ENCODE assay signal across 15 cellular contexts in genomic region chr1:54384471-54384870, GRCh38. TPM values are rescaled to one million over a fixed set of nuclear protein-coding genes. Genes with fewer than 3 reads are reported as not detected.
DNase-seq lines count a peak whose midpoint lies in the region; ATAC-seq and TF ChIP-seq lines count a peak whose summit lies in the region.
"Had no signal": no experiment of that assay in that cellular context is flagged by ENCODE, and none has a peak within 500 bp of the region (broad histone marks: within the 10 kb centered on the region; RNA-seq: fewer than 3 reads in every experiment).

No MANE protein-coding gene starts in this region.

- ATAC-seq in heart right ventricle, result no peak
- no peak for ATAC-seq in Right ventricle myocardium superior (ENCODE audit: poor library complexity)
- no peak for ATAC-seq in GM18867 (IDR thresholded peaks at IDR 0.05; ENCODE audit: unreplicated experiment)
- no peak for ATAC-seq in GM18861 (IDR thresholded peaks at IDR 0.05; ENCODE audit: unreplicated experiment)
- ATAC-seq: HCT116 had no signal

- H3K27me3 ChIP-seq in heart right ventricle, result no peaks in the 10 kb centered on the region
- no peaks in the 10 kb centered on the region for H3K27me3 ChIP-seq in uterus
- H3K27me3 ChIP-seq: Peyer's patch had no signal

- no peak for TF ChIP-seq POLR2A in uterus (IDR thresholded peaks at IDR 0.05)

- H3K4me1 ChIP-seq in heart right ventricle (peaks cover 15 to 59% (median 38%) of the 10 kb centered on the region in 9 donors), uterus (peaks cover 0 to 17% of the 10 kb centered on the region in 2 donors)

- no peak for TF ChIP-seq CTCF in heart right ventricle (IDR thresholded peaks at IDR 0.05)
- no peak for TF ChIP-seq CTCF in nephron (IDR thresholded peaks at IDR 0.05; ENCODE audit: unreplicated experiment in 3 of 3)
- TF ChIP-seq CTCF in uterus (IDR thresholded peaks at IDR 0.05), result no peak

- WGBS in heart right ventricle, 2 donors, result 93 to 96% methylated on average over 2 of the region's 2 CpGs

- H3K27ac ChIP-seq in heart right ventricle (peak overlapping the region in 9 of 10 donors; percentile 41 to 85 (median 65)), uterus (peak overlapping the region; percentile 64 to 93)

- peaks cover 29% of the 10 kb centered on the region for H3K4me1 Mint-ChIP-seq in dendritic cell treated with granulocyte-macrophage colony-stimulating factor and Interleukin-4, amounts not matched to agents 40 ng/mL and 50 ng/mL, for 4 days (ENCODE audit: low read depth)
- peaks cover 41% of the 10 kb centered on the region for H3K4me1 Mint-ChIP-seq in nephron

- H3K27me3 Mint-ChIP-seq in dendritic cell treated with granulocyte-macrophage colony-stimulating factor and Interleukin-4, amounts not matched to agents 40 ng/mL and 50 ng/mL, for 4 days, result no peaks in the 10 kb centered on the region
- no peaks in the 10 kb centered on the region for H3K27me3 Mint-ChIP-seq in nephron (ENCODE audit: low read depth)

- peaks cover 64% of the 10 kb centered on the region for H3K36me3 Mint-ChIP-seq in dendritic cell treated with granulocyte-macrophage colony-stimulating factor and Interleukin-4, amounts not matched to agents 40 ng/mL and 50 ng/mL, for 4 days (ENCODE audit: low read depth)
- H3K36me3 Mint-ChIP-seq in nephron (ENCODE audit: low read depth), result peaks cover 58% of the 10 kb centered on the region

- H3K4me3 ChIP-seq in heart right ventricle (no peak overlapping the region), uterus (no peak overlapping the region)
- H3K4me3 ChIP-seq: Peyer's patch had no signal

- no peak for DNase-seq in heart right ventricle
- DNase-seq in Right ventricle myocardium superior, result no peak
- DNase-seq in uterus, result no peak
- no peak for DNase-seq in stimulated activated CD4-positive, alpha-beta T cell treated with anti-CD3 and anti-CD28 coated beads, Interleukin-15, amount 100 ng/mL, for 24 hours
- DNase-seq: activated T-cell treated with anti-CD3 and anti-CD28 coated beads for 4 hours; mesendoderm; NCI-H2029 treated with DMSO at 0.1 percent for 48 hours; NCI-H748 treated with DMSO at 0.1 percent for 48 hours; Peyer's patch; stimulated activated naive CD4-positive, alpha-beta T cell treated with Interleukin-2 at 50 U/mL for 16 hours had no signal

- H3K4me3 Mint-ChIP-seq in dendritic cell treated with granulocyte-macrophage colony-stimulating factor and Interleukin-4, amounts not matched to agents 40 ng/mL and 50 ng/mL, for 4 days, result no peak overlapping the region
- no peak overlapping the region for H3K4me3 Mint-ChIP-seq in nephron

- intact Hi-C loops in heart right ventricle (cut with DNase I) (no loop called here), Right ventricle myocardium superior (cut with DNase I) (no loop called here), uterus (cut with DNase I; ENCODE audit: low total_unique reads) (no loop called here)
- intact Hi-C loops in dendritic cell treated with granulocyte-macrophage colony-stimulating factor and Interleukin-4, amounts not matched to agents 40 ng/mL and 50 ng/mL, for 4 days (cut with micrococcal nuclease), result no loop called here

- H3K36me3 ChIP-seq in heart right ventricle (peaks cover 0 to 27% (median 0%) of the 10 kb centered on the region in 9 donors), uterus (no peaks in the 10 kb centered on the region)

- H3K27ac Mint-ChIP-seq in dendritic cell treated with granulocyte-macrophage colony-stimulating factor and Interleukin-4, amounts not matched to agents 40 ng/mL and 50 ng/mL, for 4 days, result peak overlapping the region; percentile 18
- H3K27ac Mint-ChIP-seq in nephron, result peak overlapping the region; percentile 22 to 75 (median 46)

- no peaks in the 10 kb centered on the region for H3K9me3 Mint-ChIP-seq in dendritic cell treated with granulocyte-macrophage colony-stimulating factor and Interleukin-4, amounts not matched to agents 40 ng/mL and 50 ng/mL, for 4 days
- no peaks in the 10 kb centered on the region for H3K9me3 Mint-ChIP-seq in nephron

- H3K9me3 ChIP-seq in heart right ventricle (no peaks in the 10 kb centered on the region), uterus (no peaks in the 10 kb centered on the region)
- H3K9me3 ChIP-seq: Peyer's patch had no signal

RNA-seq across cellular contexts. Expression of gene SSBP3, which starts 21.7 kb away (rescaled TPM):
- total RNA-seq in heart right ventricle (10 to 100 TPM; 33.7 to 71.9 (median 52.8) TPM), Right ventricle myocardium superior (49.1 TPM), uterus (100 to 1,000 TPM in 1 of 4 donors, 10 to 100 TPM in 3; 19.7 to 125 (median 31.4) TPM)
- polyA plus RNA-seq in heart right ventricle, result 10 to 100 TPM; 17.6 to 58.8 TPM
